8 cellular contexts compared by ENCODE assay signal in the genomic region with DNA sequence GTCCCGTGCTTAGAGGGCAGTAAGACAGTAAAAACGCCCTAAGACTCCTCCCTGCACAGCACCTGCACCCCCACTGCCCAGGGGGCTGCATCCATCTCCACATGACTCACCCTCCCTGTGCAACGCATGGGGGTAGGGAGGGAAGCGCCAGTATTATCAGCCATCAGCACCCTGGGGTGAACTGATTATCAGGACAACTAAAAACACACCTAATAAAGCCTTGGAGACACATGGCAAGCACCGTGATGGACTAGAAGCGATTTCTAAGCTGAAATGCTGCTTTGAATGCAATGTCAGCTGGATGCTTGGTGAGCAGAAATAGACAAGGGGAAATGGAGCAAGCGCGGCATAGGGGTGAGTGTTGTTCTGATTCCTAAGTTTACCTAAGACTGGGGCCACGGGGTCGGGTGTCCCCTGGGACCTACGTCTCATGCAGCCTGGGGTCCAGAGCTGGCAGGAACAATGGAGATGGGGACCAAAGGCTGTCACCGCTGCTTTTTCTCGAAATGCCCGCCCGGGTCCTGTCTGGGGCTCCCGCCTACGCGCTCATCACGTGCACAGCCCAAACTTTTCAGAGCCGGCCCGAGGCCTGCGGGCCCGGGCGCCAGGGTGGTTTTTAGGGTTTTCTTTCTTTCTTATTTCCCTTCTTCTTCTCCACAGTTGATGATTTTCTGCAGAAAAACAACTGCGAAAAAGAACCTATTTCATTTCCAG. TPM values are rescaled to one million over a fixed set of nuclear protein-coding genes. Genes with fewer than 3 reads are reported as not detected.
A peak's percentile ranks its signal among the peaks of the same experiment; 100 is the strongest.
DNase-seq lines count a peak whose midpoint lies in the region; ATAC-seq and TF ChIP-seq lines count a peak whose summit lies in the region.

No MANE protein-coding gene starts in this region.

- peak overlapping the region; percentile 89 for H2BK120ac ChIP-seq in trophoblast cell (ENCODE audit: insufficient read depth, low read length, poor library complexity)

- H3K36me3 ChIP-seq in trophoblast cell (ENCODE audit: control insufficient read depth in 1 of 2, insufficient read depth in 2 of 2, low read length in 2 of 2) = peaks cover 0 to 2% of the 10 kb centered on the region in 2 experiments

- H3K4me1 ChIP-seq in trophoblast cell (ENCODE audit: control insufficient read depth in 1 of 2, insufficient read depth in 2 of 2, low read length in 2 of 2) = peaks cover 9 to 18% of the 10 kb centered on the region in 2 experiments

- H3K23ac ChIP-seq in trophoblast cell (ENCODE audit: low read length) = no peak overlapping the region

- peak overlapping the region; percentile 86 for H2BK5ac ChIP-seq in trophoblast cell (ENCODE audit: low read depth, low read length, poor library complexity)

- H3K9me3 ChIP-seq in trophoblast cell (ENCODE audit: insufficient read depth, low read depth, low read length) = no peaks in the 10 kb centered on the region

- H3K27me3 ChIP-seq in trophoblast cell (ENCODE audit: insufficient read depth, low read length) = no peaks in the 10 kb centered on the region

- no CpG with 5 or more reads among the region's 25 CpGs for WGBS in trophoblast cell (ENCODE audit: extremely low coverage, insufficient coverage, insufficient read length)

- peak overlapping the region; percentile 4 for H2AFZ ChIP-seq in trophoblast cell (ENCODE audit: insufficient read depth, low read length, poor library complexity)

- H3K4me3 ChIP-seq in GM12865 (ENCODE audit: low read depth, low read length) (peak overlapping the region; percentile 56), trophoblast cell (ENCODE audit: low read depth, low read length) (peak overlapping the region; percentile 63)

- peak overlapping the region; percentile 58 for H4K12ac ChIP-seq in trophoblast cell (ENCODE audit: low read depth, low read length)

- peak overlapping the region; percentile 75 for H4K8ac ChIP-seq in trophoblast cell (ENCODE audit: low read depth, low read length)

- peak overlapping the region; percentile 65 for H3K9ac ChIP-seq in trophoblast cell (ENCODE audit: low read length)

- H4K91ac ChIP-seq in trophoblast cell (ENCODE audit: low read depth, low read length) = peak overlapping the region; percentile 95

- peak overlapping the region; percentile 80 for H2AK5ac ChIP-seq in trophoblast cell (ENCODE audit: low read length)

- H3K27ac ChIP-seq in trophoblast cell (ENCODE audit: low read depth, low read length) = peak overlapping the region; percentile 88

- TF ChIP-seq CTCF in GM12865 (IDR thresholded peaks at IDR 0.05; ENCODE audit: insufficient read depth, low read depth, low read length, missing control alignments) = no peak

- H3K18ac ChIP-seq in trophoblast cell (ENCODE audit: low read length) = peak overlapping the region; percentile 42

- peaks cover 19% of the 10 kb centered on the region for H3K79me1 ChIP-seq in trophoblast cell (ENCODE audit: low read length)

- no peak for DNase-seq in GM12865 (ENCODE audit: low read depth)
- peak; percentile 33 for DNase-seq in HT-29 (ENCODE audit: low spot score)
- peak; percentile 54 for DNase-seq in activated CD8-positive, alpha-beta memory T cell treated with anti-CD3 and anti-CD28 coated beads, Interleukin-2, amount 50 U/mL, for 4 hours
- peak; percentile 46 for DNase-seq in glomerular visceral epithelial cell (ENCODE audit: extremely low spot score)
- peak; percentile 66 to 72 for DNase-seq in trophoblast cell
- DNase-seq in Kasumi-1 (lab: John Stamatoyannopoulos, UW) = no peak
- no peak for DNase-seq in NCI-H187 treated with DMSO at 0.1 percent for 48 hours (lab: John Stamatoyannopoulos, UW)

- peak overlapping the region; percentile 87 for H3K14ac ChIP-seq in trophoblast cell (ENCODE audit: low read length)

- ATAC-seq in GM21526 (IDR thresholded peaks at IDR 0.05; ENCODE audit: low FRiP score, unreplicated experiment) = peak; percentile 25

- peak overlapping the region; percentile 18 for H2BK12ac ChIP-seq in trophoblast cell (ENCODE audit: low read length)

- peaks cover 15% of the 10 kb centered on the region for H3K79me2 ChIP-seq in trophoblast cell (ENCODE audit: control insufficient read depth, insufficient read depth, low read length, poor library complexity)

- peak overlapping the region; percentile 91 for H3K4me2 ChIP-seq in trophoblast cell (ENCODE audit: low read length)

- H3K4ac ChIP-seq in trophoblast cell (ENCODE audit: low read depth, low read length) = peak overlapping the region; percentile 35

RNA-seq across cellular contexts. Expression of gene TNFAIP3, which starts 0.7 kb away (rescaled TPM):
- total RNA-seq in HT-29 (2014; rRNA removed; shearing (Covaris generic)) = 1.2 and 1.7 TPM in 2 replicates
- polyA plus RNA-seq in trophoblast cell (2013) = 59.7 and 64.7 TPM in 2 replicates

Comparison
In these comparisons a context has a peak if more than half of its experiments do, and no peak if none do; other contexts are left out.
1. DNase-seq: peak in HT-29 (single experiment), activated CD8-positive, alpha-beta memory T cell treated with anti-CD3 and anti-CD28 coated beads, Interleukin-2, amount 50 U/mL, for 4 hours (single experiment), glomerular visceral epithelial cell (single experiment) and trophoblast cell (2 of 2); none in GM12865 (single experiment), Kasumi-1 (0 of 2) and NCI-H187 treated with DMSO at 0.1 percent for 48 hours (single experiment).